In the genomic region with DNA sequence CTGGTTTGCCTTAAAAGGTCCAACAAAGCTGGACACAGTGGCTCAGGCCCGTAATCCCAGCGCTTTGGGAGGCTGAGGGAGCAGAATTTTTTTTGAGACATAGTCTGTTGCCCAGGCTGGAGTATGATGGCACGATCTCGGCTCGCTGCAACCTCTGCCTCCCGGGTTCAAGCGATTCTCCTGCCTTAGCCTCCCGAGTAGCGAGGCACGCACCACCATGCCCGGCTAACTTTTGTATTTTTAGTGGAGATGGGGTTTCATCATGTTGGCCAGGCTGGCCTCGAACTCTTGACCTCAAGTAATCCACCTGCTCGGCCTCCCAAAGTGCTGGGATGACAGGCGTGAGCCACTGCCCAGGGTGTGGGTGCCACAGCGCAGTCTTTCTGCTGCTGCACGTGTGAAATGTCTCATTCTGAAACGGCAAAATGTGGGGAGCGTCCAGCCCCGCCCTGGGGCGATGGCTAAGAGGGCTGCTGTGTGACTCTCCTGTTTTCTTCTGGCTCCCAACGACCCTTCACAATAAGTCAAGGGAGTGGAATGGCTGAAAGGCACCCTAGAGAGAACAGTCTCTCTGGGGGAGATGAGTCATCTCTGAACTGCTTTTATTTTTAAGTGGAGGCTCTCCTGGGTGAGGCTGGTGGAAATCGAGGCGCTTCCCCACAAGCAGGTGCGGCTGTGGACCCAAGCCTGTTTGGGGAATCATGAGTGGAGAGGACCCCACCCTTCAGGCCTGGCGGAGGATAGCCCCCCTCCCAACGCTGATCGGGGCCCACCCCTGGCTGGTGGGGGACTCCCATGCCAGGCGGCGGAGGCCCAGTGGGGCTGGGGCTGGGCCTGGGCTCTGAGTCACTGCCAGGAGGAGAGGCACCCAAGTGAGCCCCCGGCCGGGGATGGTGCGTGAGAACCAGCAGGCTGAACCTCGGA, we compare ENCODE assay signal across 8 cellular contexts. TPM values are rescaled to one million over a fixed set of nuclear protein-coding genes. Genes with fewer than 3 reads are reported as not detected.
DNase-seq lines count a peak whose midpoint lies in the region; ATAC-seq lines count a peak whose summit lies in the region.
"Had no signal": no experiment of that assay in that cellular context is flagged by ENCODE, and none has a peak within 500 bp of the region (broad histone marks: within the 10 kb centered on the region; RNA-seq: fewer than 3 reads in every experiment).

No MANE protein-coding gene starts in this region.

- H3K4me1 Mint-ChIP-seq in activated T-cell treated with anti-CD3 and anti-CD28 coated beads, Interleukin-2, amount 50 U/mL, for 72 hours (ENCODE audit: low read depth), result peaks cover 34% of the 10 kb centered on the region

- peaks cover 12% of the 10 kb centered on the region in 2 donors for H3K36me3 Mint-ChIP-seq in activated T-cell treated with anti-CD3 and anti-CD28 coated beads, Interleukin-2, amount 50 U/mL, for 72 hours (ENCODE audit: insufficient read depth in 2 of 2)

- ATAC-seq in GM18502 (IDR thresholded peaks at IDR 0.05; ENCODE audit: poor library complexity, unreplicated experiment) (peak; percentile 88), GM21423 (IDR thresholded peaks at IDR 0.05; ENCODE audit: unreplicated experiment) (peak; percentile 76), HG03565 (IDR thresholded peaks at IDR 0.05; ENCODE audit: unreplicated experiment) (peak; percentile 78)
- peak; percentile 88 to 89 for ATAC-seq in activated T-cell treated with anti-CD3 and anti-CD28 coated beads, Interleukin-2, amount 50 U/mL, for 72 hours (replicated peaks in 1 of 2)

- H3K27me3 Mint-ChIP-seq in activated T-cell treated with anti-CD3 and anti-CD28 coated beads, Interleukin-2, amount 50 U/mL, for 72 hours (ENCODE audit: low read depth), result no peaks in the 10 kb centered on the region

- H3K4me3 Mint-ChIP-seq in activated T-cell treated with anti-CD3 and anti-CD28 coated beads, Interleukin-2, amount 50 U/mL, for 72 hours, result peak overlapping the region; percentile 12 to 74

- peak overlapping the region; percentile 83 for H3K27ac Mint-ChIP-seq in activated T-cell treated with anti-CD3 and anti-CD28 coated beads, Interleukin-2, amount 50 U/mL, for 72 hours

- H3K9me3 Mint-ChIP-seq in activated T-cell treated with anti-CD3 and anti-CD28 coated beads, Interleukin-2, amount 50 U/mL, for 72 hours, result peaks cover 3 to 6% of the 10 kb centered on the region in 2 donors

- DNase-seq in activated T-cell treated with anti-CD3 and anti-CD28 coated beads, Interleukin-2, amount 50 U/mL, for 72 hours, result peak; percentile 61 to 66
- DNase-seq in renal cortical epithelial cell (ENCODE audit: low read depth) (peak; percentile 46), superior temporal gyrus (ENCODE audit: extremely low spot score) (no peak)
- DNase-seq in activated CD4-positive, CD25-positive, alpha-beta regulatory T cell (lab: John Stamatoyannopoulos, UW), result no peak

RNA-seq across cellular contexts. Expression of a gene that starts 18.1 kb away (rescaled TPM):
- 10 to 100 TPM; 11.1 to 29.4 TPM for total RNA-seq in activated T-cell treated with anti-CD3 and anti-CD28 coated beads, Interleukin-2, amount 50 U/mL, for 72 hours
- 4.8 and 22.4 TPM in 2 replicates for total RNA-seq in renal cortical epithelial cell

RNA-seq across cellular contexts. Expression of a gene that starts 39.0 kb away (rescaled TPM):
- total RNA-seq in activated T-cell treated with anti-CD3 and anti-CD28 coated beads, Interleukin-2, amount 50 U/mL, for 72 hours, result 10 to 100 TPM; 20.8 to 28.4 TPM
- total RNA-seq in renal cortical epithelial cell, result 3.5 and 10.0 TPM in 2 replicates

RNA-seq across cellular contexts. Expression of a gene that starts 46.6 kb away (rescaled TPM):
- total RNA-seq in activated T-cell treated with anti-CD3 and anti-CD28 coated beads, Interleukin-2, amount 50 U/mL, for 72 hours, result not detected
- total RNA-seq in renal cortical epithelial cell, result not detected in 2 replicates
- total RNA-seq: T-helper 1 cell treated with Interleukin-12 subunit alpha and Interleukin-12 subunit beta and Interleukin-4 antibody, amounts not matched to agents 30 ng/mL and 1 ng/mL, for 36 hours had no signal

Comparison
In these comparisons a context has a peak if more than half of its experiments do, and no peak if none do; other contexts are left out.
1. DNase-seq: peak in activated T-cell treated with anti-CD3 and anti-CD28 coated beads, Interleukin-2, amount 50 U/mL, for 72 hours (2 of 2) and renal cortical epithelial cell (single experiment); none in activated CD4-positive, CD25-positive, alpha-beta regulatory T cell (0 of 4) and superior temporal gyrus (single experiment).
2. Peak in every context shown above with its lines, with median percentiles within 50 percentile points of each other: ATAC-seq.